16 cellular contexts compared by ENCODE assay signal in genomic region chr18:76258209-76258608, GRCh38.
"Had no signal": no experiment of that assay in that cellular context is flagged by ENCODE, and none has a peak within 500 bp of the region (broad histone marks: within the 10 kb centered on the region; RNA-seq: fewer than 3 reads in every experiment).

No MANE protein-coding gene starts in this region.

- H3K36me3 ChIP-seq: left lung, stomach, tibial artery, vagina had no signal

- H3K27me3 Mint-ChIP-seq: memory B cell had no signal

- H3K27ac ChIP-seq: left lung, skin epidermis, stomach, tibial artery, vagina had no signal

- H3K27ac Mint-ChIP-seq: activated naive CD4-positive, alpha-beta T cell treated with anti-CD3 and anti-CD28 coated beads for 36 hours; activated T-helper 17 cell treated with anti-CD3 and anti-CD28 coated beads, Interleukin-2, amount 50 U/mL, for 72 hours; endodermal cell; memory B cell; T-helper 1 cell treated with Interleukin-12 subunit alpha and Interleukin-12 subunit beta and Interleukin-4 antibody, amounts not matched to agents 30 μg/mL and 1 μg/mL, for 36 hours had no signal

- H3K27me3 ChIP-seq: vagina had no signal

- H3K9me3 Mint-ChIP-seq: activated naive CD4-positive, alpha-beta T cell treated with anti-CD3 and anti-CD28 coated beads for 36 hours; activated T-helper 17 cell treated with anti-CD3 and anti-CD28 coated beads, Interleukin-2, amount 50 U/mL, for 72 hours; endodermal cell; memory B cell; T-helper 1 cell treated with Interleukin-12 subunit alpha and Interleukin-12 subunit beta and Interleukin-4 antibody, amounts not matched to agents 30 μg/mL and 1 μg/mL, for 36 hours had no signal

- H3K4me1 ChIP-seq: left lung had no signal

- H3K9me3 ChIP-seq: left lung, stomach, tibial artery, vagina had no signal

- H3K4me1 Mint-ChIP-seq: activated T-helper 17 cell treated with anti-CD3 and anti-CD28 coated beads, Interleukin-2, amount 50 U/mL, for 72 hours; memory B cell had no signal

- H3K4me3 Mint-ChIP-seq: activated naive CD4-positive, alpha-beta T cell treated with anti-CD3 and anti-CD28 coated beads for 36 hours; activated T-helper 17 cell treated with anti-CD3 and anti-CD28 coated beads, Interleukin-2, amount 50 U/mL, for 72 hours; endodermal cell; memory B cell; T-helper 1 cell treated with Interleukin-12 subunit alpha and Interleukin-12 subunit beta and Interleukin-4 antibody, amounts not matched to agents 30 μg/mL and 1 μg/mL, for 36 hours had no signal

- H3K4me3 ChIP-seq: left lung, skin epidermis, stomach, tibial artery, vagina had no signal

- ATAC-seq: activated T-helper 17 cell treated with anti-CD3 and anti-CD28 coated beads, Interleukin-2, amount 50 U/mL, for 72 hours; esophagus mucosa; left lung had no signal

- H3K36me3 Mint-ChIP-seq: memory B cell had no signal

- DNase-seq: activated CD4-positive, alpha-beta T cell treated with anti-CD3 and anti-CD28 coated beads for 4 hours; activated naive CD4-positive, alpha-beta T cell treated with anti-CD3 and anti-CD28 coated beads for 36 hours; dermis blood vessel endothelial cell; endodermal cell; head of caudate nucleus; islet precursor cell; left lung; posterior cingulate gyrus; stomach; tibial artery had no signal
